ENCODE assay signal across 11 cellular contexts in the genomic region with DNA sequence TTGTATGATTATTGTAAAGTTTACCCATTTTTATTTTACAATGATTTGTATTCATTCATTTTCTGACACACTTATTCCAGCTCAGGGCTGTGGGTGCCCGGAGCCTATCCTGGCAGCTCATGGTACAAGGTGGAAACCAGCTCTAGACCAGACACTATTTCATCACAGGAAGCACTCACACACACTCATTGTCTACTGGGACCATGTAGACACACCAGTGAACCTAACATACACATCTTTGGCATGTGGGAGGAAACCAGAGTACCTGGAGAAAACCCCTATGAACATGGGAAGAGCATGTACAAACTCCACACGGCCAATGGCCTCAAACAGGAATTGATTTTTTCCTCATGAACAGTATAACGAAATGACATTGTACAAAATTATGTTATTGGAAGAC. TPM values are rescaled to one million over a fixed set of nuclear protein-coding genes. Genes with fewer than 3 reads are reported as not detected.
DNase-seq lines count a peak whose midpoint lies in the region; ATAC-seq, FAIRE-seq and TF ChIP-seq lines count a peak whose summit lies in the region.
"Had no signal": no experiment of that assay in that cellular context is flagged by ENCODE, and none has a peak within 500 bp of the region (broad histone marks: within the 10 kb centered on the region; RNA-seq: fewer than 3 reads in every experiment).

No MANE protein-coding gene starts in this region.

- CTCF ChIA-PET in GM12878 (lab: Yijun Ruan, JAX), result interaction anchor here (0.7 to 11.8 kb wide), 10 partner anchors 11 to 419 kb away, joined by 3 to 199 read pairs (median 6); no protein-coding TSS in a partner anchor

- 20% methylated on average over 3 of the region's 3 CpGs for WGBS in GM12878 (ENCODE audit: insufficient coverage, insufficient replicate concordance, low lambda C conversion rate, missing lambda C conversion rate)

- no peak for DNase-seq in stimulated activated naive CD8-positive, alpha-beta T cell treated with anti-CD3 and anti-CD28 coated beads, Interleukin-15, Interleukin-2, amounts not matched to agents 100 U/mL and 50 U/mL, for 24 hours
- DNase-seq in NCI-H69 (lab: John Stamatoyannopoulos, UW), result peak; percentile 37
- DNase-seq in GM12878 (ENCODE audit: low read depth, low spot score), result no peak
- no peak for DNase-seq in type B pancreatic cell (ENCODE audit: extremely low spot score, unreplicated experiment)
- no peak for DNase-seq in Right ventricle myocardium superior
- DNase-seq in upper lobe of right lung, result no peak
- DNase-seq: activated CD8-positive, alpha-beta memory T cell treated with anti-CD3 and anti-CD28 coated beads, Interleukin-2, amount 50 U/mL, for 4 hours; NCI-H1694 treated with DMSO at 0.1 percent for 48 hours; small intestine had no signal

- peaks cover 62% of the 10 kb centered on the region for H3K36me3 Mint-ChIP-seq in stimulated activated naive CD8-positive, alpha-beta T cell treated with anti-CD3 and anti-CD28 coated beads, Interleukin-15, Interleukin-2, amounts not matched to agents 100 ng/mL and 50 ng/mL, for 24 hours (ENCODE audit: low read depth)
- H3K36me3 Mint-ChIP-seq in type B pancreatic cell, result peaks cover 14% of the 10 kb centered on the region

- no peak for TF ChIP-seq POLR2A in GM12878 (IDR thresholded peaks at IDR 0.05; ENCODE audit: low read depth, low read length)

- peaks cover 3% of the 10 kb centered on the region for H3K27me3 Mint-ChIP-seq in stimulated activated naive CD8-positive, alpha-beta T cell treated with anti-CD3 and anti-CD28 coated beads, Interleukin-15, Interleukin-2, amounts not matched to agents 100 ng/mL and 50 ng/mL, for 24 hours
- no peaks in the 10 kb centered on the region for H3K27me3 Mint-ChIP-seq in type B pancreatic cell

- H2AFZ ChIP-seq in GM12878 (ENCODE audit: control insufficient read depth, low read depth, low read length), result peak overlapping the region; percentile 51

- no peaks in the 10 kb centered on the region for H3K36me3 ChIP-seq in GM12878 (ENCODE audit: control insufficient read depth in 2 of 2, insufficient read depth in 2 of 2, low read length in 1 of 2)
- H3K36me3 ChIP-seq in upper lobe of right lung, result no peaks in the 10 kb centered on the region

- H3K9me3 ChIP-seq in GM12878 (replicated peaks; ENCODE audit: control insufficient read depth, insufficient read depth, low read length), result no peaks in the 10 kb centered on the region; the same call in 1 of the 3 replicates
- no peaks in the 10 kb centered on the region for H3K9me3 ChIP-seq in upper lobe of right lung

- BruUV-seq in GM12878 (replicated peaks; lab: Mats Ljungman, UMichigan), result no TSS peak

- FAIRE-seq in GM12878 (lab: Jason Lieb, UNC), result no peak
- FAIRE-seq: small intestine had no signal

- RAD21 ChIA-PET in GM12878 (lab: Charles Lee; ENCODE audit: unreplicated experiment), result interaction anchor here (0.6 to 10.4 kb wide), 8 partner anchors 10 to 418 kb away, joined by 3 to 177 read pairs (median 3); no protein-coding TSS in a partner anchor

- no peak for TF ChIP-seq RAD21 in GM12878 (IDR thresholded peaks at IDR 0.05; ENCODE audit: insufficient read depth, low read depth, low read length)

- intact Hi-C loops in GM12878 (cut with micrococcal nuclease; ENCODE audit: unreplicated experiment), result loop anchor here (10.0 kb wide), 1 partner anchor 463 kb away; the partner anchor contains the start of gene SLC30A1
- intact Hi-C loops in Right ventricle myocardium superior (cut with DNase I), result no loop called here
- intact Hi-C loops in upper lobe of right lung (cut with DNase I), result no loop called here

- peak overlapping the region; percentile 3; the same call in 1 of the 2 replicates for H3K9ac ChIP-seq in GM12878 (ENCODE audit: control insufficient read depth, insufficient read depth, low read length)

- no peak overlapping the region for H3K27ac Mint-ChIP-seq in stimulated activated naive CD8-positive, alpha-beta T cell treated with anti-CD3 and anti-CD28 coated beads, Interleukin-15, Interleukin-2, amounts not matched to agents 100 ng/mL and 50 ng/mL, for 24 hours
- no peak overlapping the region for H3K27ac Mint-ChIP-seq in type B pancreatic cell

- H4K20me1 ChIP-seq in GM12878 (ENCODE audit: control insufficient read depth, insufficient read depth), result no peaks in the 10 kb centered on the region

- TF ChIP-seq CTCF in GM12878 (IDR thresholded peaks at IDR 0.05 in 2 of 3, conservative IDR thresholded peaks at IDR 0.05 in 1 of 3; ENCODE audit: control insufficient read depth in 2 of 3, extremely low read depth in 1 of 3, insufficient read depth in 1 of 3, low read depth in 3 of 3, low read length in 3 of 3) (no peak), type B pancreatic cell (conservative IDR thresholded peaks at IDR 0.05) (no peak), upper lobe of right lung (IDR thresholded peaks at IDR 0.05) (no peak)

- H3K79me2 ChIP-seq in GM12878 (ENCODE audit: control insufficient read depth, insufficient read depth, low read length), result peaks cover 91% of the 10 kb centered on the region

- peak overlapping the region; percentile 42 for H3K27ac ChIP-seq in GM12878 (ENCODE audit: control insufficient read depth, insufficient read depth)
- H3K27ac ChIP-seq in upper lobe of right lung, result no peak overlapping the region

- H3K9me3 Mint-ChIP-seq in stimulated activated naive CD8-positive, alpha-beta T cell treated with anti-CD3 and anti-CD28 coated beads, Interleukin-15, Interleukin-2, amounts not matched to agents 100 ng/mL and 50 ng/mL, for 24 hours, result no peaks in the 10 kb centered on the region
- H3K9me3 Mint-ChIP-seq in type B pancreatic cell, result no peaks in the 10 kb centered on the region

- POLR2A ChIA-PET in GM12878 (lab: Charles Lee), result interaction anchor here (0.7 to 1.7 kb wide), 6 partner anchors 10 to 342 kb away, joined by 3 to 6 read pairs (median 4); no protein-coding TSS in a partner anchor

- SMC1A ChIA-PET in GM12878 (lab: Charles Lee; ENCODE audit: uncharacterized antibody, unreplicated experiment), result interaction anchor here (0.9 to 8.9 kb wide), 9 partner anchors 9 to 357 kb away, joined by 3 to 158 read pairs (median 6); partner anchors contain the start of gene PPP2R5A

- ATAC-seq in stimulated activated naive CD8-positive, alpha-beta T cell treated with anti-CD3 and anti-CD28 coated beads, Interleukin-15, Interleukin-2, amounts not matched to agents 100 U/mL and 50 U/mL, for 24 hours, result no peak
- ATAC-seq in GM12878 (peak; percentile 7; the same call in 2 of the 3 replicates), Right ventricle myocardium superior (ENCODE audit: poor library complexity) (no peak), upper lobe of right lung (no peak), GM18909 (IDR thresholded peaks at IDR 0.05; ENCODE audit: poor library complexity, unreplicated experiment) (no peak)

- peak overlapping the region; percentile 67 for H3K4me2 ChIP-seq in GM12878 (ENCODE audit: control insufficient read depth, insufficient read depth)

- H3K4me3 Mint-ChIP-seq in stimulated activated naive CD8-positive, alpha-beta T cell treated with anti-CD3 and anti-CD28 coated beads, Interleukin-15, Interleukin-2, amounts not matched to agents 100 ng/mL and 50 ng/mL, for 24 hours, result peak overlapping the region; percentile 99
- H3K4me3 Mint-ChIP-seq in type B pancreatic cell, result peak overlapping the region; percentile 40

- no peak for TF ChIP-seq EP300 in GM12878 (IDR thresholded peaks at IDR 0.05; ENCODE audit: borderline replicate concordance in 1 of 2, control insufficient read depth in 1 of 2, low read depth in 2 of 2, low read length in 2 of 2)

- H3K4me1 ChIP-seq in GM12878 (ENCODE audit: control insufficient read depth, insufficient read depth, low read length), result peaks cover 8% of the 10 kb centered on the region
- H3K4me1 ChIP-seq in upper lobe of right lung, result peaks cover 14% of the 10 kb centered on the region

- H3K4me3 ChIP-seq in GM12878, result peak overlapping the region; percentile 90
- no peak overlapping the region for H3K4me3 ChIP-seq in upper lobe of right lung

- H3K27me3 ChIP-seq in GM12878 (replicated peaks in 1 of 2; ENCODE audit: control insufficient read depth in 2 of 2, insufficient read depth in 2 of 2, low read length in 1 of 2) (no peaks in the 10 kb centered on the region), upper lobe of right lung (no peaks in the 10 kb centered on the region)

- in situ Hi-C loops in GM12878 (cut with MboI), result loop anchor here (5.0 kb wide), 1 partner anchor 341 kb away; no protein-coding TSS in a partner anchor

- H3K4me1 Mint-ChIP-seq in stimulated activated naive CD8-positive, alpha-beta T cell treated with anti-CD3 and anti-CD28 coated beads, Interleukin-15, Interleukin-2, amounts not matched to agents 100 ng/mL and 50 ng/mL, for 24 hours (ENCODE audit: low read depth), result peaks cover 64% of the 10 kb centered on the region
- H3K4me1 Mint-ChIP-seq in type B pancreatic cell (ENCODE audit: unreplicated experiment), result peaks cover 16% of the 10 kb centered on the region

RNA-seq across cellular contexts. Expression of gene DTL, which starts 2.4 kb away (rescaled TPM):
- 47.4 and 50.1 TPM in 2 replicates for total RNA-seq in GM12878 (2013; cell fraction: nucleolus; rRNA removed)
- total RNA-seq in GM12878 (2014; rRNA removed), result 49.4 and 51.7 TPM in 2 replicates
- 45.6 and 45.7 TPM in 2 replicates for total RNA-seq in GM12878 (2014; rRNA removed; fragmentation: Illumina TruSeq; extraction: Trizol)
- total RNA-seq in GM12878 (2021), result 48.0 and 55.1 TPM in 2 replicates
- polyA plus RNA-seq in GM12878 (2011; ENCODE audit: low read depth), result 13.8 TPM
- 62.7 and 65.3 TPM in 2 replicates for polyA plus RNA-seq in GM12878 (2011; rRNA removed)
- 45.4 and 56.6 TPM in 2 replicates for polyA plus RNA-seq in GM12878 (2011; cell fraction: cytosol; rRNA removed)
- polyA plus RNA-seq in GM12878 (2011; cell fraction: nucleus; rRNA removed), result 40.2 and 54.0 TPM in 2 replicates
- polyA plus RNA-seq in GM12878 (2012), result 14.0 and 25.0 TPM in 2 replicates
- 58.8 and 62.3 TPM in 2 replicates for polyA plus RNA-seq in GM12878 (2014; fragmentation: Illumina TruSeq; extraction: Trizol)
- polyA plus RNA-seq in GM12878 (2014; fragmentation: Nextera tagmentation; extraction: Ambion mirVana), result 10 to 100 TPM; 24.1 to 24.6 TPM
- 36.1 and 39.0 TPM in 2 replicates for polyA plus RNA-seq in GM12878 (2014; rRNA removed)
- polyA plus RNA-seq in GM12878 (2016; fragmentation: Nextera tagmentation; extraction: Ambion mirVana), result 10 to 100 TPM; 72.3 to 73.4 TPM
- polyA minus RNA-seq in GM12878 (2011; rRNA and poly(A)+ RNA removed), result 80.8 and 121 TPM in 2 replicates
- polyA minus RNA-seq in GM12878 (2011; cell fraction: cytosol; rRNA and poly(A)+ RNA removed), result 22.9 and 34.7 TPM in 2 replicates
- polyA minus RNA-seq in GM12878 (2011; cell fraction: nucleus; rRNA and poly(A)+ RNA removed), result 41.7 and 50.0 TPM in 2 replicates
- 11.9 and 38.5 TPM in 2 replicates for total RNA-seq in type B pancreatic cell (ENCODE audit: low replicate concordance)
- total RNA-seq in Right ventricle myocardium superior, result 0.43 TPM
- 1.7 TPM for total RNA-seq in upper lobe of right lung

RNA-seq across cellular contexts. Expression of gene INTS7, which starts 2.5 kb away (rescaled TPM):
- total RNA-seq in GM12878 (2013; cell fraction: nucleolus; rRNA removed), result 64.2 and 69.0 TPM in 2 replicates
- total RNA-seq in GM12878 (2014; rRNA removed) (28.4 and 30.2 TPM in 2 replicates), GM12878 (2014; rRNA removed; fragmentation: Illumina TruSeq; extraction: Trizol) (23.4 and 25.4 TPM in 2 replicates), GM12878 (2021) (21.3 and 22.3 TPM in 2 replicates), type B pancreatic cell (ENCODE audit: low replicate concordance) (18.6 and 23.9 TPM in 2 replicates), Right ventricle myocardium superior (8.2 TPM), upper lobe of right lung (15.9 TPM)
- 10.6 TPM for polyA plus RNA-seq in GM12878 (2011; ENCODE audit: low read depth)
- polyA plus RNA-seq in GM12878 (2011; rRNA removed) (49.1 and 51.2 TPM in 2 replicates), GM12878 (2014; fragmentation: Illumina TruSeq; extraction: Trizol) (28.3 and 36.1 TPM in 2 replicates), GM12878 (2014; fragmentation: Nextera tagmentation; extraction: Ambion mirVana) (10 to 100 TPM; 17.1 to 20.1 TPM), GM12878 (2014; rRNA removed) (16.8 and 20.6 TPM in 2 replicates), GM12878 (2016; fragmentation: Nextera tagmentation; extraction: Ambion mirVana) (10 to 100 TPM; 32.1 to 36.5 TPM)
- polyA plus RNA-seq in GM12878 (2011; cell fraction: cytosol; rRNA removed), result 27.3 and 32.0 TPM in 2 replicates
- polyA plus RNA-seq in GM12878 (2011; cell fraction: nucleus; rRNA removed), result 20.5 and 21.3 TPM in 2 replicates
- polyA plus RNA-seq in GM12878 (2012), result 12.6 and 17.0 TPM in 2 replicates
- 70.4 and 100 TPM in 2 replicates for polyA minus RNA-seq in GM12878 (2011; rRNA and poly(A)+ RNA removed)
- polyA minus RNA-seq in GM12878 (2011; cell fraction: cytosol; rRNA and poly(A)+ RNA removed), result 13.6 and 25.8 TPM in 2 replicates
- polyA minus RNA-seq in GM12878 (2011; cell fraction: nucleus; rRNA and poly(A)+ RNA removed), result 50.1 and 72.6 TPM in 2 replicates
